ENCODE assay signal across 8 cellular contexts in genomic region chr17:30922235-30922993, GRCh38. TPM values are rescaled to one million over a fixed set of nuclear protein-coding genes. Genes with fewer than 3 reads are reported as not detected.
A peak's percentile ranks its signal among the peaks of the same experiment; 100 is the strongest.
DNase-seq lines count a peak whose midpoint lies in the region; ATAC-seq and TF ChIP-seq lines count a peak whose summit lies in the region.

No MANE protein-coding gene starts in this region.

- intact Hi-C loops in OCI-LY7 (cut with micrococcal nuclease; ENCODE audit: unreplicated experiment): no loop called here

- H2AFZ ChIP-seq in OCI-LY7 (ENCODE audit: low read length): no peak overlapping the region

- peak overlapping the region; percentile 79; the same call in 1 of the 2 replicates for H3K4me2 ChIP-seq in OCI-LY7 (ENCODE audit: low read length)

- DNase-seq in D341Med (ENCODE audit: low spot score) (peak; percentile 74), OCI-LY7 (ENCODE audit: low spot score) (no peak), erythroblast (lab: John Stamatoyannopoulos, UW) (no peak), HK-2 (ENCODE audit: unreplicated experiment) (no peak)

- H3K9me3 ChIP-seq in OCI-LY7 (ENCODE audit: low read length) (no peaks in the 10 kb centered on the region), endocrine pancreas (ENCODE audit: control insufficient read depth, low read length) (no peaks in the 10 kb centered on the region), muscle layer of duodenum (ENCODE audit: control insufficient read depth in 1 of 2, low read length in 2 of 2) (no peaks in the 10 kb centered on the region)

- H3K4me1 ChIP-seq in OCI-LY7 (ENCODE audit: insufficient read depth, low read length, poor library complexity, severe bottlenecking): peaks cover 7% of the 10 kb centered on the region
- H3K4me1 ChIP-seq in endocrine pancreas (ENCODE audit: control insufficient read depth, insufficient read depth, low read length): no peaks in the 10 kb centered on the region
- peaks cover 0 to 9% of the 10 kb centered on the region in 2 donors for H3K4me1 ChIP-seq in muscle layer of duodenum (ENCODE audit: control insufficient read depth in 1 of 2, insufficient read depth in 2 of 2, low read length in 2 of 2)

- H3K79me2 ChIP-seq in OCI-LY7 (ENCODE audit: insufficient read depth, low read depth, low read length): no peaks in the 10 kb centered on the region

- no peak for TF ChIP-seq CTCF in OCI-LY7 (conservative IDR thresholded peaks at IDR 0.05; ENCODE audit: low read length)

- H3K27me3 ChIP-seq in endocrine pancreas (ENCODE audit: control insufficient read depth, insufficient read depth, low read length) (no peaks in the 10 kb centered on the region), muscle layer of duodenum (ENCODE audit: low read depth, low read length) (peaks cover 7% of the 10 kb centered on the region)

- H3K9ac ChIP-seq in endocrine pancreas (ENCODE audit: control insufficient read depth, insufficient read depth, low read length): peak overlapping the region; percentile 30

- CTCF ChIA-PET in OCI-LY7 (lab: Charles Lee; ENCODE audit: unreplicated experiment): no interaction called here

- no TSS peak for BruUV-seq in OCI-LY7 (replicated peaks; lab: Mats Ljungman, UMichigan)

- H3K9me2 ChIP-seq in OCI-LY7 (ENCODE audit: insufficient read depth, low read length): no peaks in the 10 kb centered on the region

- no peak for TF ChIP-seq POLR2A in erythroblast (IDR thresholded peaks at IDR 0.05; ENCODE audit: low read length)

- POLR2A ChIA-PET in OCI-LY7 (lab: Charles Lee): no interaction called here

- H3K4me3 ChIP-seq in OCI-LY7 (ENCODE audit: low read depth, low read length, poor library complexity, severe bottlenecking) (no peak overlapping the region), endocrine pancreas (ENCODE audit: control insufficient read depth, insufficient read depth, low read length) (no peak overlapping the region), muscle layer of duodenum (ENCODE audit: low read depth in 1 of 2, low read length in 2 of 2) (peak overlapping the region; percentile 46 to 70)

- no peaks in the 10 kb centered on the region for H4K20me1 ChIP-seq in OCI-LY7 (ENCODE audit: insufficient read depth, low read length)

- H3K36me3 ChIP-seq in OCI-LY7 (ENCODE audit: insufficient read depth, low read length) (no peaks in the 10 kb centered on the region), endocrine pancreas (ENCODE audit: control insufficient read depth, insufficient read depth, low read length) (no peaks in the 10 kb centered on the region), muscle layer of duodenum (ENCODE audit: control insufficient read depth in 1 of 2, insufficient read depth in 2 of 2, low read length in 2 of 2) (no peaks in the 10 kb centered on the region)

- H3K27ac ChIP-seq in OCI-LY7 (ENCODE audit: low read depth, low read length, poor library complexity, severe bottlenecking): no peak overlapping the region
- no peak overlapping the region for H3K27ac ChIP-seq in muscle layer of duodenum (ENCODE audit: low read length)

- no peak for ATAC-seq in HG03175 (IDR thresholded peaks at IDR 0.05; ENCODE audit: unreplicated experiment)
- ATAC-seq in HG03280 (IDR thresholded peaks at IDR 0.05; ENCODE audit: unreplicated experiment): no peak

RNA-seq across cellular contexts. Expression of gene ADAP2, which starts 0.7 kb away (rescaled TPM):
- 1.4 TPM in 1 of 2 replicates, not detected in the other for total RNA-seq in OCI-LY7 (2014; rRNA removed; shearing (Covaris generic))
- total RNA-seq in OCI-LY7 (2022): 2.6 and 2.8 TPM in 2 replicates

RNA-seq across cellular contexts. Expression of gene TEFM, which starts 16.4 kb away (rescaled TPM):
- total RNA-seq in OCI-LY7 (2014; rRNA removed; shearing (Covaris generic)): 13.1 and 14.8 TPM in 2 replicates
- total RNA-seq in OCI-LY7 (2022): 14.9 and 19.9 TPM in 2 replicates

RNA-seq across cellular contexts. Expression of gene RNF135, which starts 48.4 kb away (rescaled TPM):
- not detected in 2 replicates for total RNA-seq in OCI-LY7 (2014; rRNA removed; shearing (Covaris generic))
- total RNA-seq in OCI-LY7 (2022): 0.29 TPM in 1 of 2 replicates, not detected in the other

Comparison
In these comparisons a context has a peak if more than half of its experiments do, and no peak if none do; other contexts are left out.
1. H3K4me3 ChIP-seq: peak in muscle layer of duodenum (2 of 2); none in OCI-LY7 (single experiment) and endocrine pancreas (single experiment).